In the genomic region with DNA sequence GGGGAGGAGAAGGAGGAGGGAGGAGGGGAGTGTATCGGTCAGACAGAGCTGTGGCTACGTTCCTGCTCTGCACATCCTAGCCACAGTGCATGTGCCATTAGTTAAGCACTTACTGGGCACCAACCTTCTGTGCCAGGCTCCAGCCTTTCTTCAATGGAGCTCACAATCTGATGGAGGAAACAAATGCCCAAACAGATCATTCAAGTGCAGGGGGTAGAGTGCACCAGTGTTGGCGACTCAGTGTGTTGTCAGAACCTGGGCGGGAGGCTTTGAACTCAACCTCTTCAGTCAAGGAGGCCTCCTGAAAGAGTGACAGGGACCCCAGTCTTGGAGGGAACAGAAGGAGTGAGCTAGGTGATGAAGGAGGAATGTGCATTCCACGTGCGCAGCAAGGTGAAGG, we compare ENCODE assay signal across 22 cellular contexts.
"Had no signal": no experiment of that assay in that cellular context is flagged by ENCODE, and none has a peak within 500 bp of the region (broad histone marks: within the 10 kb centered on the region; RNA-seq: fewer than 3 reads in every experiment).

No MANE protein-coding gene starts in this region.

- H3K4me3 Mint-ChIP-seq: effector memory CD8-positive, alpha-beta T cell; immature natural killer cell; memory B cell; natural killer cell; stimulated activated naive CD8-positive, alpha-beta T cell treated with anti-CD3 and anti-CD28 coated beads, Interleukin-15, amount 100 ng/mL, for 72 hours had no signal

- H3K27me3 ChIP-seq: esophagus squamous epithelium, sigmoid colon, thyroid gland, upper lobe of left lung, uterus had no signal

- H2AFZ ChIP-seq: parathyroid adenoma had no signal

- DNase-seq: cortex of kidney; effector memory CD8-positive, alpha-beta T cell; erythroblast; esophagus squamous epithelium; hypothalamus; immature natural killer cell; islet precursor cell; kidney glomerular epithelial cell; left colon; natural killer cell; sigmoid colon; stimulated activated CD4-positive, alpha-beta T cell treated with anti-CD3 and anti-CD28 coated beads, Interleukin-2, amount 100 ng/mL, for 24 hours; stimulated activated CD4-positive, alpha-beta T cell treated with anti-CD3 and anti-CD28 coated beads, Interleukin-4, amount 100 ng/mL, for 4 hours; stimulated activated naive CD4-positive, alpha-beta T cell; stimulated activated naive CD8-positive, alpha-beta T cell treated with anti-CD3 and anti-CD28 coated beads, Interleukin-15, amount 100 ng/mL, for 72 hours; thyroid gland; upper lobe of left lung; uterus had no signal

- H3K36me3 ChIP-seq: esophagus squamous epithelium, neutrophil, sigmoid colon, thyroid gland, upper lobe of left lung, uterus had no signal

- H3K4me1 Mint-ChIP-seq: immature natural killer cell; memory B cell; natural killer cell; stimulated activated naive CD8-positive, alpha-beta T cell treated with anti-CD3 and anti-CD28 coated beads, Interleukin-15, amount 100 ng/mL, for 72 hours had no signal

- H3K36me3 Mint-ChIP-seq: immature natural killer cell, memory B cell, natural killer cell had no signal

- H3K9me3 Mint-ChIP-seq: effector memory CD8-positive, alpha-beta T cell; natural killer cell; stimulated activated naive CD8-positive, alpha-beta T cell treated with anti-CD3 and anti-CD28 coated beads, Interleukin-15, amount 100 ng/mL, for 72 hours had no signal

- H3K27ac ChIP-seq: esophagus squamous epithelium, neutrophil, parathyroid adenoma, sigmoid colon, thyroid gland, upper lobe of left lung, uterus had no signal

- ATAC-seq: effector memory CD8-positive, alpha-beta T cell; left colon; natural killer cell; stimulated activated naive CD8-positive, alpha-beta T cell treated with anti-CD3 and anti-CD28 coated beads, Interleukin-15, amount 100 ng/mL, for 72 hours had no signal

- H3K9me3 ChIP-seq: esophagus squamous epithelium, neutrophil, sigmoid colon, thyroid gland, upper lobe of left lung, uterus had no signal

- H3K4me1 ChIP-seq: parathyroid adenoma, sigmoid colon, thyroid gland, upper lobe of left lung, uterus had no signal

- H3K27ac Mint-ChIP-seq: effector memory CD8-positive, alpha-beta T cell; immature natural killer cell; memory B cell; natural killer cell; stimulated activated naive CD8-positive, alpha-beta T cell treated with anti-CD3 and anti-CD28 coated beads, Interleukin-15, amount 100 ng/mL, for 72 hours had no signal

- H3K9ac ChIP-seq: parathyroid adenoma had no signal

- H3K4me3 ChIP-seq: esophagus squamous epithelium, lung, sigmoid colon, thyroid gland, upper lobe of left lung, uterus had no signal
